13 cellular contexts compared by ENCODE assay signal in genomic region chr2:45668509-45668908, GRCh38.
"Had no signal": no experiment of that assay in that cellular context is flagged by ENCODE, and none has a peak within 500 bp of the region (broad histone marks: within the 10 kb centered on the region; RNA-seq: fewer than 3 reads in every experiment).

No MANE protein-coding gene starts in this region.

- H3K27me3 ChIP-seq: neutrophil had no signal

- H3K27me3 Mint-ChIP-seq: activated CD8-positive, alpha-beta T cell treated with anti-CD3 and anti-CD28 coated beads for 36 hours; activated naive CD8-positive, alpha-beta T cell; naive thymus-derived CD8-positive, alpha-beta T cell; stimulated activated naive B cell treated with anti-CD40 and anti-IgM and Interleukin-4, amounts not matched to agents 10 μg/mL and 1 μg/mL and 100 μg/mL, for 72 hours had no signal

- H3K36me3 Mint-ChIP-seq: WTC11 had no signal

- H3K27ac ChIP-seq: neutrophil had no signal

- H3K9me3 Mint-ChIP-seq: activated CD8-positive, alpha-beta T cell treated with anti-CD3 and anti-CD28 coated beads for 36 hours; naive thymus-derived CD8-positive, alpha-beta T cell; WTC11 had no signal

- H3K27ac Mint-ChIP-seq: activated naive CD8-positive, alpha-beta T cell; WTC11 had no signal

- H3K9me3 ChIP-seq: neutrophil had no signal

- H3K36me3 ChIP-seq: neutrophil had no signal

- H3K4me3 Mint-ChIP-seq: activated CD8-positive, alpha-beta T cell treated with anti-CD3 and anti-CD28 coated beads for 36 hours; activated naive CD8-positive, alpha-beta T cell; naive thymus-derived CD8-positive, alpha-beta T cell; stimulated activated naive B cell treated with anti-CD40 and anti-IgM and Interleukin-4, amounts not matched to agents 10 μg/mL and 1 μg/mL and 100 μg/mL, for 72 hours; WTC11 had no signal

- ATAC-seq: activated CD8-positive, alpha-beta T cell treated with anti-CD3 and anti-CD28 coated beads for 36 hours; naive thymus-derived CD8-positive, alpha-beta T cell; WTC11 had no signal

- DNase-seq: activated CD4-positive, alpha-beta T cell treated with anti-CD3 and anti-CD28 coated beads for 4 hours; activated CD8-positive, alpha-beta T cell treated with anti-CD3 and anti-CD28 coated beads for 36 hours; activated gamma-delta T cell treated with Interleukin-2 at 50 U/mL for 16 hours; activated T-cell treated with anti-CD3 and anti-CD28 coated beads, Interleukin-2, amount 50 U/mL, for 48 hours; left cardiac atrium; naive thymus-derived CD8-positive, alpha-beta T cell; stimulated activated CD4-positive, alpha-beta T cell treated with anti-CD3 and anti-CD28 coated beads, Interleukin-15, amount 100 ng/mL, for 24 hours; stimulated activated CD4-positive, alpha-beta T cell treated with anti-CD3 and anti-CD28 coated beads, Interleukin-4, amount 100 ng/mL, for 1 hour; stimulated activated naive B cell treated with anti-CD40 and anti-IgM and Interleukin-4, amounts not matched to agents 10 μg/mL and 1 μg/mL and 100 μg/mL, for 72 hours; SW 1271 had no signal
